In the genomic region with DNA sequence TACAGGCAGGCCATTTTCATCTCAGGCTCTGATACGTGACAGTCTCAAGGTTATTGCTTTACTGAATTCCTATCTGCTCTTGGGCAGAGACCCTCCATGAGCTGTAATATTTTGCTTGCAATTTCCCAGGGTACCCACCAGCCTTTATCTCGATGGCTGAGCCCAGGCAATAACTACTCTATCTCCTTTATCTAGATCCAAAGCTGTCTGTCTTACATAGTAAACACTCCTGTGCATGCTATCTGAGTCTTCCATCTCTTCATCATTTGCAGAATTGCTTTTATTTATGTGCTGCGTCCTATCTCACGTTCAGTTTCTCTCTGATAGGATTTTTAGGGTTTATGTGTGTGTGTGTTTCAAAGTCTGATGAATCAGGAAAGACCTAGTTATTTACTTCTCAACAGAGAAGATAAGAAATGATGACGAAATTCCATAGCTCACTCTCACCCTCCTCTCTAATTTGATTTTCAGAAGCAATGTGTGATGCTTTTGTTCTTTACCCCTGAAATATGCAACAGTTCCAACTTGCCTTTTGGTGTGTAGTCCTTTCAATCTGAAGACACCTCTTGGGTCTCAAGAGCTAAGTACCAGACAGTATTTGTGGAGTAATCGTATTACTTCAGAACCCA, we compare ENCODE assay signal across 16 cellular contexts. TPM values are rescaled to one million over a fixed set of nuclear protein-coding genes. Genes with fewer than 3 reads are reported as not detected.
DNase-seq lines count a peak whose midpoint lies in the region; ATAC-seq and TF ChIP-seq lines count a peak whose summit lies in the region.
"Had no signal": no experiment of that assay in that cellular context is flagged by ENCODE, and none has a peak within 500 bp of the region (broad histone marks: within the 10 kb centered on the region; RNA-seq: fewer than 3 reads in every experiment).

No MANE protein-coding gene starts in this region.

- no peaks in the 10 kb centered on the region for H3K4me1 ChIP-seq in right cardiac atrium (ENCODE audit: control insufficient read depth, insufficient read depth, low read length)
- H3K4me1 ChIP-seq: transverse colon had no signal

- H3K4me3 ChIP-seq in right cardiac atrium (ENCODE audit: low read length) = no peak overlapping the region
- H3K4me3 ChIP-seq: stomach, transverse colon had no signal

- no peaks in the 10 kb centered on the region for H3K9me3 ChIP-seq in right cardiac atrium (ENCODE audit: control insufficient read depth, low read length)
- H3K9me3 ChIP-seq: stomach, transverse colon had no signal

- H3K27me3 ChIP-seq in right cardiac atrium (ENCODE audit: control insufficient read depth, insufficient read depth) = no peaks in the 10 kb centered on the region
- H3K27me3 ChIP-seq: stomach, transverse colon had no signal

- DNase-seq in activated naive CD4-positive, alpha-beta T cell (lab: John Stamatoyannopoulos, UW) = no peak
- DNase-seq in Right ventricle myocardium superior (no peak), right cardiac atrium (no peak), AG20443 (ENCODE audit: low spot score) (no peak)
- DNase-seq: activated gamma-delta T cell, mesendoderm, NCI-H1417 treated with DMSO at 0.1 percent for 48 hours, NCI-H69, nephron progenitor cell, posterior cingulate gyrus, stomach, transverse colon had no signal

- intact Hi-C loops in Right ventricle myocardium superior (cut with DNase I) = no loop called here
- intact Hi-C loops in right cardiac atrium (cut with DNase I) = no loop called here

- peaks cover 64% of the 10 kb centered on the region for H3K4me1 Mint-ChIP-seq in activated naive CD4-positive, alpha-beta T cell treated with anti-CD3 and anti-CD28 coated beads, Interleukin-2, amount 50 U/mL, for 24 hours
- H3K4me1 Mint-ChIP-seq in brain = peaks cover 15% of the 10 kb centered on the region
- peaks cover 5% of the 10 kb centered on the region for H3K4me1 Mint-ChIP-seq in stimulated activated memory B cell treated with anti-CD40 and anti-IgM and Interleukin-4, amounts not matched to agents 10 μg/mL and 1 μg/mL and 100 μg/mL, for 72 hours
- H3K4me1 Mint-ChIP-seq: nephron progenitor cell had no signal

- H3K36me3 Mint-ChIP-seq in activated naive CD4-positive, alpha-beta T cell treated with anti-CD3 and anti-CD28 coated beads, Interleukin-2, amount 50 U/mL, for 24 hours = no peaks in the 10 kb centered on the region
- H3K36me3 Mint-ChIP-seq in brain = no peaks in the 10 kb centered on the region
- H3K36me3 Mint-ChIP-seq in stimulated activated memory B cell treated with anti-CD40 and anti-IgM and Interleukin-4, amounts not matched to agents 10 μg/mL and 1 μg/mL and 100 μg/mL, for 72 hours = no peaks in the 10 kb centered on the region

- peak overlapping the region; percentile 89 for H3K27ac Mint-ChIP-seq in activated naive CD4-positive, alpha-beta T cell treated with anti-CD3 and anti-CD28 coated beads, Interleukin-2, amount 50 U/mL, for 24 hours
- peak overlapping the region in 3 of 5 experiments; percentile 1 to 23 (median 17) for H3K27ac Mint-ChIP-seq in brain
- H3K27ac Mint-ChIP-seq in stimulated activated memory B cell treated with anti-CD40 and anti-IgM and Interleukin-4, amounts not matched to agents 10 μg/mL and 1 μg/mL and 100 μg/mL, for 72 hours = peak overlapping the region; percentile 32
- H3K27ac Mint-ChIP-seq: nephron progenitor cell had no signal

- no peak overlapping the region for H3K27ac ChIP-seq in right cardiac atrium (ENCODE audit: low read length)
- H3K27ac ChIP-seq: stomach, transverse colon had no signal

- H3K27me3 Mint-ChIP-seq in activated naive CD4-positive, alpha-beta T cell treated with anti-CD3 and anti-CD28 coated beads, Interleukin-2, amount 50 U/mL, for 24 hours = no peaks in the 10 kb centered on the region
- H3K27me3 Mint-ChIP-seq in brain = peaks cover 3% of the 10 kb centered on the region
- no peaks in the 10 kb centered on the region for H3K27me3 Mint-ChIP-seq in stimulated activated memory B cell treated with anti-CD40 and anti-IgM and Interleukin-4, amounts not matched to agents 10 μg/mL and 1 μg/mL and 100 μg/mL, for 72 hours

- peaks cover 7% of the 10 kb centered on the region for H3K9me3 Mint-ChIP-seq in activated naive CD4-positive, alpha-beta T cell treated with anti-CD3 and anti-CD28 coated beads, Interleukin-2, amount 50 U/mL, for 24 hours
- peaks cover 0 to 7% (median 0%) of the 10 kb centered on the region in 5 experiments for H3K9me3 Mint-ChIP-seq in brain
- no peaks in the 10 kb centered on the region for H3K9me3 Mint-ChIP-seq in stimulated activated memory B cell treated with anti-CD40 and anti-IgM and Interleukin-4, amounts not matched to agents 10 μg/mL and 1 μg/mL and 100 μg/mL, for 72 hours

- 88% methylated on average over 6 of the region's 6 CpGs for WGBS in right cardiac atrium

- ATAC-seq in SK-N-SH treated with all-trans-retinoic acid at 6 μM for 48 hours = no peak
- ATAC-seq in stimulated activated memory B cell treated with anti-CD40 and anti-IgM and Interleukin-4, amounts not matched to agents 10 μg/mL and 1 μg/mL and 100 μg/mL, for 72 hours = no peak
- ATAC-seq in Right ventricle myocardium superior (ENCODE audit: poor library complexity) = no peak
- ATAC-seq in right cardiac atrium = no peak

- peak overlapping the region; percentile 27 for H3K4me3 Mint-ChIP-seq in activated naive CD4-positive, alpha-beta T cell treated with anti-CD3 and anti-CD28 coated beads, Interleukin-2, amount 50 U/mL, for 24 hours
- no peak overlapping the region for H3K4me3 Mint-ChIP-seq in brain
- H3K4me3 Mint-ChIP-seq in stimulated activated memory B cell treated with anti-CD40 and anti-IgM and Interleukin-4, amounts not matched to agents 10 μg/mL and 1 μg/mL and 100 μg/mL, for 72 hours = no peak overlapping the region
- H3K4me3 Mint-ChIP-seq: nephron progenitor cell had no signal

- TF ChIP-seq CTCF in brain (conservative IDR thresholded peaks at IDR 0.05) = no peak

TF ChIP-seq in SK-N-SH treated with all-trans-retinoic acid at 6 μM for 48 hours, 23 proteins besides CTCF, POLR2A, EP300 and RAD21:
- TF ChIP-seq ZFP30 (CRISPR knock-in tag; IDR thresholded peaks at IDR 0.05) = no peak
- no peak for TF ChIP-seq ZNF565 (CRISPR knock-in tag; conservative IDR thresholded peaks at IDR 0.05; ENCODE audit: low read depth)
- TF ChIP-seq CSDC2 (CRISPR knock-in tag; IDR thresholded peaks at IDR 0.05) = no peak
- TF ChIP-seq TCF4 (CRISPR knock-in tag; IDR thresholded peaks at IDR 0.05; ENCODE audit: borderline replicate concordance) = 0 out of 2 replicates have a peak, but pooled peaks have one; percentile 35
- TF ChIP-seq, protein P1, sequence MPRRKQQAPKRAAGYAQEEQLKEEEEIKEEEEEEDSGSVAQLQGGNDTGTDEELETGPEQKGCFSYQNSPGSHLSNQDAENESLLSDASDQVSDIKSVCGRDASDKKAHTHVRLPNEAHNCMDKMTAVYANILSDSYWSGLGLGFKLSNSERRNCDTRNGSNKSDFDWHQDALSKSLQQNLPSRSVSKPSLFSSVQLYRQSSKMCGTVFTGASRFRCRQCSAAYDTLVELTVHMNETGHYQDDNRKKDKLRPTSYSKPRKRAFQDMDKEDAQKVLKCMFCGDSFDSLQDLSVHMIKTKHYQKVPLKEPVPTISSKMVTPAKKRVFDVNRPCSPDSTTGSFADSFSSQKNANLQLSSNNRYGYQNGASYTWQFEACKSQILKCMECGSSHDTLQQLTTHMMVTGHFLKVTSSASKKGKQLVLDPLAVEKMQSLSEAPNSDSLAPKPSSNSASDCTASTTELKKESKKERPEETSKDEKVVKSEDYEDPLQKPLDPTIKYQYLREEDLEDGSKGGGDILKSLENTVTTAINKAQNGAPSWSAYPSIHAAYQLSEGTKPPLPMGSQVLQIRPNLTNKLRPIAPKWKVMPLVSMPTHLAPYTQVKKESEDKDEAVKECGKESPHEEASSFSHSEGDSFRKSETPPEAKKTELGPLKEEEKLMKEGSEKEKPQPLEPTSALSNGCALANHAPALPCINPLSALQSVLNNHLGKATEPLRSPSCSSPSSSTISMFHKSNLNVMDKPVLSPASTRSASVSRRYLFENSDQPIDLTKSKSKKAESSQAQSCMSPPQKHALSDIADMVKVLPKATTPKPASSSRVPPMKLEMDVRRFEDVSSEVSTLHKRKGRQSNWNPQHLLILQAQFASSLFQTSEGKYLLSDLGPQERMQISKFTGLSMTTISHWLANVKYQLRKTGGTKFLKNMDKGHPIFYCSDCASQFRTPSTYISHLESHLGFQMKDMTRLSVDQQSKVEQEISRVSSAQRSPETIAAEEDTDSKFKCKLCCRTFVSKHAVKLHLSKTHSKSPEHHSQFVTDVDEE (CRISPR knock-in tag; IDR thresholded peaks at IDR 0.05) = no peak
- TF ChIP-seq BACH2 (CRISPR knock-in tag; IDR thresholded peaks at IDR 0.05; ENCODE audit: borderline replicate concordance) = no peak
- no peak for TF ChIP-seq SNAI2 (CRISPR knock-in tag; IDR thresholded peaks at IDR 0.05)
- TF ChIP-seq ZC3H10 (CRISPR knock-in tag; IDR thresholded peaks at IDR 0.05) = no peak

RNA-seq across cellular contexts. Expression of a gene that starts 18.9 kb away (rescaled TPM):
- polyA plus RNA-seq in brain (ENCODE audit: insufficient read depth, low read depth, low replicate concordance) = 3.1 TPM
- 26.3 TPM for total RNA-seq in Right ventricle myocardium superior
- 10 to 100 TPM; 15.8 to 18.7 (median 16.5) TPM for total RNA-seq in right cardiac atrium
- polyA plus RNA-seq in right cardiac atrium = 5.1 TPM

Comparison
In these comparisons a context has a peak if more than half of its experiments do, and no peak if none do; other contexts are left out.
1. H3K27ac Mint-ChIP-seq: peak in every context shown above with its lines; median percentile 89 in activated naive CD4-positive, alpha-beta T cell treated with anti-CD3 and anti-CD28 coated beads, Interleukin-2, amount 50 U/mL, for 24 hours; 32 in stimulated activated memory B cell treated with anti-CD40 and anti-IgM and Interleukin-4, amounts not matched to agents 10 μg/mL and 1 μg/mL and 100 μg/mL, for 72 hours; 17 in brain.